ENCODE assay signal across 8 cellular contexts in the genomic region with DNA sequence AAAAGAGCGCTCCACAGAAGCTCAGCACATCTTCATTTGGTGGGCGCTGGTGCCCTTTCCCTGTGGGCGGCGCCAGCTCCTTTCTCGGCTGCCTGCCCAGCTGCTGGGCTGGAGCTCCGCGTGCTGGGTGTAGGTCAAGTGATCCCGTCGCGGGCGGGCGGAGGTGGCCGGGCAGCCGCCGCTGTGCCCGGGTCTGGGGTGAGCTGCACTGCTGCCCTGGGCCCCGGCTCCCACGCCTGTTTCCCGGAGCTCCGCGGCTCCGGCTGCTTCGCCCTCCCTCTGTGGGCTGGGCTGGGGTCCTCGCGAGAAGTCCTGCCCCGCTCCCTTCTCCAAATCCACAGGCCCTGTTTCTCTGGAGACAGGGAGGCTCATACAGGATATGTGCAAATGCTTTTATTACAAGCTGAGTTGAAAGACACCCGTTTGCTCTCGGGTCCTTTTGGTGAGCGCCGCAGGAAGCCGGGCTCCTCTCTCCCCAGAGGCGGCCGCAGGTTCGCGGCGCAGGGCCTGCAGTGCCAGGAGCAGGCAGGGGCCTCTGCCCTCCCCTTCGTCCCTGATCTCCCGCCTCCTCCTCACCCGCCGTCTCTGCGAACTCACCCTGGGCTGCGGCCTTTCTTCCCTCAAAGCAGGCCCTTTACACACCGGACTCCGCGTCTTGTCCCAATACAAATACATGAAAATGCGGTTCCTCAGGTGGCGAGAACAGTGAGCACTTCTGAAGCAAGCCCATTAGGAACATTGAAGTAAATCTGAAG.
DNase-seq lines count a peak whose midpoint lies in the region; ATAC-seq and TF ChIP-seq lines count a peak whose summit lies in the region.

No MANE protein-coding gene starts in this region.

- H3K36me3 Mint-ChIP-seq in naive thymus-derived CD8-positive, alpha-beta T cell: no peaks in the 10 kb centered on the region

- H3K9me3 Mint-ChIP-seq in naive thymus-derived CD8-positive, alpha-beta T cell: no peaks in the 10 kb centered on the region

- H3K4me1 ChIP-seq in BE2C: no peaks in the 10 kb centered on the region
- H3K4me1 ChIP-seq in foreskin keratinocyte: peaks cover 12% of the 10 kb centered on the region
- peaks cover 7% of the 10 kb centered on the region for H3K4me1 ChIP-seq in upper lobe of right lung

- peak overlapping the region in 5 of 10 donors; percentile 0 to 83 (median 72) for H3K27ac Mint-ChIP-seq in naive thymus-derived CD8-positive, alpha-beta T cell

- H3K36me3 ChIP-seq in BE2C (no peaks in the 10 kb centered on the region), upper lobe of right lung (no peaks in the 10 kb centered on the region)

- ATAC-seq in GM19397 (IDR thresholded peaks at IDR 0.05; ENCODE audit: unreplicated experiment) (peak; percentile 51), foreskin keratinocyte (peak; percentile 68), upper lobe of right lung (peak; percentile 92)
- ATAC-seq in naive thymus-derived CD8-positive, alpha-beta T cell: peak; percentile 74 to 81

- peak overlapping the region; percentile 59 for H3K27ac ChIP-seq in foreskin keratinocyte
- peak overlapping the region; percentile 18 for H3K27ac ChIP-seq in upper lobe of right lung

- H3K4me3 Mint-ChIP-seq in naive thymus-derived CD8-positive, alpha-beta T cell: peak overlapping the region; percentile 84 to 98 (median 90)

- H3K27me3 Mint-ChIP-seq in naive thymus-derived CD8-positive, alpha-beta T cell: peaks cover 21 to 48% (median 44%) of the 10 kb centered on the region in 5 donors

- intact Hi-C loops in upper lobe of right lung (cut with DNase I): no loop called here

- peaks cover 10 to 14% (median 11%) of the 10 kb centered on the region in 4 donors for H3K4me1 Mint-ChIP-seq in naive thymus-derived CD8-positive, alpha-beta T cell

- no peak overlapping the region for H3K4me3 ChIP-seq in BE2C (ENCODE audit: low read depth, low read length)
- peak overlapping the region; percentile 53 for H3K4me3 ChIP-seq in upper lobe of right lung

- H3K9me3 ChIP-seq in BE2C: no peaks in the 10 kb centered on the region
- no peaks in the 10 kb centered on the region for H3K9me3 ChIP-seq in upper lobe of right lung

- POLR2A ChIA-PET in naive thymus-derived CD8-positive, alpha-beta T cell (lab: Charles Lee): no interaction called here

- no peak for TF ChIP-seq CTCF in BE2C (IDR thresholded peaks at IDR 0.05; ENCODE audit: low read depth, low read length)
- peak; percentile 18 for TF ChIP-seq CTCF in foreskin keratinocyte (conservative IDR thresholded peaks at IDR 0.05)
- no peak for TF ChIP-seq CTCF in upper lobe of right lung (IDR thresholded peaks at IDR 0.05)

- peaks cover 4% of the 10 kb centered on the region; the same call in 1 of the 2 replicates for H3K27me3 ChIP-seq in BE2C
- H3K27me3 ChIP-seq in foreskin keratinocyte: no peaks in the 10 kb centered on the region
- H3K27me3 ChIP-seq in upper lobe of right lung: no peaks in the 10 kb centered on the region

- DNase-seq in BE2C (peak; percentile 24), NCI-H1092 (lab: John Stamatoyannopoulos, UW) (peak; percentile 7), foreskin keratinocyte (peak in 1 of 2 donors; percentile 38), upper lobe of right lung (peak; percentile 88), GM19240 (ENCODE audit: insufficient read length, low spot score) (no peak)
- DNase-seq in activated naive CD4-positive, alpha-beta T cell treated with Interleukin-2 at 50 U/mL for 16 hours: peak; percentile 19
- peak in 6 of 10 donors; percentile 10 to 52 (median 32) for DNase-seq in naive thymus-derived CD8-positive, alpha-beta T cell
